In the genomic region with DNA sequence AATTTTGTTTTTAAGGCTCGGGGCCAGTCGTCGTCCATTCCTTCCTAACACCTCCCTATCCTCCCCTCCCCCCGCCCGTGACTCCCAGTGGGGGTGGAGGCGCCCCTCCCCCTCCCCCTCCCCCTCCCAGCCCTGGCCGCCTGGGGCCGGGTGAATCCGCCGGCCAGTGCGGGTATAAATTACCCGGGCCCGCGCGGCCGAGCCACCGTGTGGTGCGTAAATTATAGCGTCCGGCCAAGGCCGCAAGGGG, we compare ENCODE assay signal across 1 cellular context.
TF ChIP-seq lines count a peak whose summit lies in the region.

No MANE protein-coding gene starts in this region.

TF ChIP-seq in SK-N-SH, 30 proteins besides CTCF, POLR2A, EP300 and RAD21 (continued from another document):
- TF ChIP-seq, protein P1, sequence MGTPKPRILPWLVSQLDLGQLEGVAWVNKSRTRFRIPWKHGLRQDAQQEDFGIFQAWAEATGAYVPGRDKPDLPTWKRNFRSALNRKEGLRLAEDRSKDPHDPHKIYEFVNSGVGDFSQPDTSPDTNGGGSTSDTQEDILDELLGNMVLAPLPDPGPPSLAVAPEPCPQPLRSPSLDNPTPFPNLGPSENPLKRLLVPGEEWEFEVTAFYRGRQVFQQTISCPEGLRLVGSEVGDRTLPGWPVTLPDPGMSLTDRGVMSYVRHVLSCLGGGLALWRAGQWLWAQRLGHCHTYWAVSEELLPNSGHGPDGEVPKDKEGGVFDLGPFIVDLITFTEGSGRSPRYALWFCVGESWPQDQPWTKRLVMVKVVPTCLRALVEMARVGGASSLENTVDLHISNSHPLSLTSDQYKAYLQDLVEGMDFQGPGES (IDR thresholded peaks at IDR 0.05; ENCODE audit: low read depth, low read length) = no peak
